Comparison of ENCODE assay signal across 1 cellular context in genomic region chr4:122716825-122717448, GRCh38.
TF ChIP-seq lines count a peak whose summit lies in the region.

No MANE protein-coding gene starts in this region.

TF ChIP-seq in H1, 55 proteins besides CTCF, POLR2A, EP300 and RAD21 (continued from another document):
- TF ChIP-seq BACH1 (IDR thresholded peaks at IDR 0.05; ENCODE audit: low read length) (peak; percentile 55; the same call in 1 of the 2 replicates), SAP30 (IDR thresholded peaks at IDR 0.05; ENCODE audit: insufficient read depth, insufficient replicate concordance, low read length) (no peak), KDM4A (IDR thresholded peaks at IDR 0.05; ENCODE audit: low read depth, low read length, severe bottlenecking) (no peak), RBBP5 (IDR thresholded peaks at IDR 0.05; ENCODE audit: borderline replicate concordance, low read depth, low read length) (no peak), FOSL1 (IDR thresholded peaks at IDR 0.05; ENCODE audit: insufficient read depth, low read depth, low read length) (no peak)
- TF ChIP-seq, protein P1, sequence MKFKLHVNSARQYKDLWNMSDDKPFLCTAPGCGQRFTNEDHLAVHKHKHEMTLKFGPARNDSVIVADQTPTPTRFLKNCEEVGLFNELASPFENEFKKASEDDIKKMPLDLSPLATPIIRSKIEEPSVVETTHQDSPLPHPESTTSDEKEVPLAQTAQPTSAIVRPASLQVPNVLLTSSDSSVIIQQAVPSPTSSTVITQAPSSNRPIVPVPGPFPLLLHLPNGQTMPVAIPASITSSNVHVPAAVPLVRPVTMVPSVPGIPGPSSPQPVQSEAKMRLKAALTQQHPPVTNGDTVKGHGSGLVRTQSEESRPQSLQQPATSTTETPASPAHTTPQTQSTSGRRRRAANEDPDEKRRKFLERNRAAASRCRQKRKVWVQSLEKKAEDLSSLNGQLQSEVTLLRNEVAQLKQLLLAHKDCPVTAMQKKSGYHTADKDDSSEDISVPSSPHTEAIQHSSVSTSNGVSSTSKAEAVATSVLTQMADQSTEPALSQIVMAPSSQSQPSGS (IDR thresholded peaks at IDR 0.05; ENCODE audit: low read length) = no peak
- TF ChIP-seq, protein P2, sequence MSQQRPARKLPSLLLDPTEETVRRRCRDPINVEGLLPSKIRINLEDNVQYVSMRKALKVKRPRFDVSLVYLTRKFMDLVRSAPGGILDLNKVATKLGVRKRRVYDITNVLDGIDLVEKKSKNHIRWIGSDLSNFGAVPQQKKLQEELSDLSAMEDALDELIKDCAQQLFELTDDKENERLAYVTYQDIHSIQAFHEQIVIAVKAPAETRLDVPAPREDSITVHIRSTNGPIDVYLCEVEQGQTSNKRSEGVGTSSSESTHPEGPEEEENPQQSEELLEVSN (IDR thresholded peaks at IDR 0.05) = no peak
